1 cellular context compared by ENCODE assay signal in genomic region chr20:4068708-4069107, GRCh38.
TF ChIP-seq lines count a peak whose summit lies in the region.

No MANE protein-coding gene starts in this region.

TF ChIP-seq in K562, 482 proteins besides CTCF, POLR2A, EP300 and RAD21 (continued from another document):
- TF ChIP-seq, protein P1, sequence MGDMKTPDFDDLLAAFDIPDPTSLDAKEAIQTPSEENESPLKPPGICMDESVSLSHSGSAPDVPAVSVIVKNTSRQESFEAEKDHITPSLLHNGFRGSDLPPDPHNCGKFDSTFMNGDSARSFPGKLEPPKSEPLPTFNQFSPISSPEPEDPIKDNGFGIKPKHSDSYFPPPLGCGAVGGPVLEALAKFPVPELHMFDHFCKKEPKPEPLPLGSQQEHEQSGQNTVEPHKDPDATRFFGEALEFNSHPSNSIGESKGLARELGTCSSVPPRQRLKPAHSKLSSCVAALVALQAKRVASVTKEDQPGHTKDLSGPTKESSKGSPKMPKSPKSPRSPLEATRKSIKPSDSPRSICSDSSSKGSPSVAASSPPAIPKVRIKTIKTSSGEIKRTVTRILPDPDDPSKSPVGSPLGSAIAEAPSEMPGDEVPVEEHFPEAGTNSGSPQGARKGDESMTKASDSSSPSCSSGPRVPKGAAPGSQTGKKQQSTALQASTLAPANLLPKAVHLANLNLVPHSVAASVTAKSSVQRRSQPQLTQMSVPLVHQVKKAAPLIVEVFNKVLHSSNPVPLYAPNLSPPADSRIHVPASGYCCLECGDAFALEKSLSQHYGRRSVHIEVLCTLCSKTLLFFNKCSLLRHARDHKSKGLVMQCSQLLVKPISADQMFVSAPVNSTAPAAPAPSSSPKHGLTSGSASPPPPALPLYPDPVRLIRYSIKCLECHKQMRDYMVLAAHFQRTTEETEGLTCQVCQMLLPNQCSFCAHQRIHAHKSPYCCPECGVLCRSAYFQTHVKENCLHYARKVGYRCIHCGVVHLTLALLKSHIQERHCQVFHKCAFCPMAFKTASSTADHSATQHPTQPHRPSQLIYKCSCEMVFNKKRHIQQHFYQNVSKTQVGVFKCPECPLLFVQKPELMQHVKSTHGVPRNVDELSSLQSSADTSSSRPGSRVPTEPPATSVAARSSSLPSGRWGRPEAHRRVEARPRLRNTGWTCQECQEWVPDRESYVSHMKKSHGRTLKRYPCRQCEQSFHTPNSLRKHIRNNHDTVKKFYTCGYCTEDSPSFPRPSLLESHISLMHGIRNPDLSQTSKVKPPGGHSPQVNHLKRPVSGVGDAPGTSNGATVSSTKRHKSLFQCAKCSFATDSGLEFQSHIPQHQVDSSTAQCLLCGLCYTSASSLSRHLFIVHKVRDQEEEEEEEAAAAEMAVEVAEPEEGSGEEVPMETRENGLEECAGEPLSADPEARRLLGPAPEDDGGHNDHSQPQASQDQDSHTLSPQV (IDR thresholded peaks at IDR 0.05) = 0 out of 2 replicates have a peak, but pooled peaks have one; percentile 42
- TF ChIP-seq ZNF696 (CRISPR knock-in tag; conservative IDR thresholded peaks at IDR 0.05) (no peak), RB1 (IDR thresholded peaks at IDR 0.05; ENCODE audit: low read depth) (no peak), ZBTB7A (IDR thresholded peaks at IDR 0.05; ENCODE audit: borderline replicate concordance, control insufficient read depth, low read depth, low read length) (peak; percentile 76; the same call in 1 of the 2 replicates), MYC (IDR thresholded peaks at IDR 0.05; ENCODE audit: low read depth, low read length) (0 out of 2 replicates have a peak, but pooled peaks have one; percentile 15), MYC (CRISPR knock-in tag; IDR thresholded peaks at IDR 0.05; ENCODE audit: borderline replicate concordance, low read depth) (no peak), ZNF197 (CRISPR knock-in tag; IDR thresholded peaks at IDR 0.05; ENCODE audit: low read depth) (no peak), NFIC (IDR thresholded peaks at IDR 0.05) (peak; percentile 88), IFI16 (CRISPR knock-in tag; IDR thresholded peaks at IDR 0.05) (no peak), EGR1 (conservative IDR thresholded peaks at IDR 0.05) (peak; percentile 62), SOX6 (IDR thresholded peaks at IDR 0.05) (no peak), ELK1 (CRISPR knock-in tag; IDR thresholded peaks at IDR 0.05) (no peak), ZNF280B (CRISPR knock-in tag; IDR thresholded peaks at IDR 0.05) (no peak), ZNF175 (CRISPR knock-in tag; IDR thresholded peaks at IDR 0.05; ENCODE audit: low read depth) (no peak), POLR2G (IDR thresholded peaks at IDR 0.05; ENCODE audit: low read depth, low read length) (no peak), MBD2 (IDR thresholded peaks at IDR 0.05; ENCODE audit: borderline replicate concordance, low read depth) (no peak), ZNF174 (CRISPR knock-in tag; IDR thresholded peaks at IDR 0.05) (no peak), FOXA3 (CRISPR knock-in tag; conservative IDR thresholded peaks at IDR 0.05 in 1 of 2, IDR thresholded peaks at IDR 0.05 in 1 of 2) (no peak)
- TF ChIP-seq, protein P2, sequence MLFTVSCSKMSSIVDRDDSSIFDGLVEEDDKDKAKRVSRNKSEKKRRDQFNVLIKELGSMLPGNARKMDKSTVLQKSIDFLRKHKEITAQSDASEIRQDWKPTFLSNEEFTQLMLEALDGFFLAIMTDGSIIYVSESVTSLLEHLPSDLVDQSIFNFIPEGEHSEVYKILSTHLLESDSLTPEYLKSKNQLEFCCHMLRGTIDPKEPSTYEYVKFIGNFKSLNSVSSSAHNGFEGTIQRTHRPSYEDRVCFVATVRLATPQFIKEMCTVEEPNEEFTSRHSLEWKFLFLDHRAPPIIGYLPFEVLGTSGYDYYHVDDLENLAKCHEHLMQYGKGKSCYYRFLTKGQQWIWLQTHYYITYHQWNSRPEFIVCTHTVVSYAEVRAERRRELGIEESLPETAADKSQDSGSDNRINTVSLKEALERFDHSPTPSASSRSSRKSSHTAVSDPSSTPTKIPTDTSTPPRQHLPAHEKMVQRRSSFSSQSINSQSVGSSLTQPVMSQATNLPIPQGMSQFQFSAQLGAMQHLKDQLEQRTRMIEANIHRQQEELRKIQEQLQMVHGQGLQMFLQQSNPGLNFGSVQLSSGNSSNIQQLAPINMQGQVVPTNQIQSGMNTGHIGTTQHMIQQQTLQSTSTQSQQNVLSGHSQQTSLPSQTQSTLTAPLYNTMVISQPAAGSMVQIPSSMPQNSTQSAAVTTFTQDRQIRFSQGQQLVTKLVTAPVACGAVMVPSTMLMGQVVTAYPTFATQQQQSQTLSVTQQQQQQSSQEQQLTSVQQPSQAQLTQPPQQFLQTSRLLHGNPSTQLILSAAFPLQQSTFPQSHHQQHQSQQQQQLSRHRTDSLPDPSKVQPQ (CRISPR knock-in tag; IDR thresholded peaks at IDR 0.05; ENCODE audit: borderline replicate concordance) = no peak
- TF ChIP-seq, protein P3, sequence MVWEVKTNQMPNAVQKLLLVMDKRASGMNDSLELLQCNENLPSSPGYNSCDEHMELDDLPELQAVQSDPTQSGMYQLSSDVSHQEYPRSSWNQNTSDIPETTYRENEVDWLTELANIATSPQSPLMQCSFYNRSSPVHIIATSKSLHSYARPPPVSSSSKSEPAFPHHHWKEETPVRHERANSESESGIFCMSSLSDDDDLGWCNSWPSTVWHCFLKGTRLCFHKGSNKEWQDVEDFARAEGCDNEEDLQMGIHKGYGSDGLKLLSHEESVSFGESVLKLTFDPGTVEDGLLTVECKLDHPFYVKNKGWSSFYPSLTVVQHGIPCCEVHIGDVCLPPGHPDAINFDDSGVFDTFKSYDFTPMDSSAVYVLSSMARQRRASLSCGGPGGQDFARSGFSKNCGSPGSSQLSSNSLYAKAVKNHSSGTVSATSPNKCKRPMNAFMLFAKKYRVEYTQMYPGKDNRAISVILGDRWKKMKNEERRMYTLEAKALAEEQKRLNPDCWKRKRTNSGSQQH (CRISPR knock-in tag; IDR thresholded peaks at IDR 0.05) = no peak
- TF ChIP-seq, protein P4, sequence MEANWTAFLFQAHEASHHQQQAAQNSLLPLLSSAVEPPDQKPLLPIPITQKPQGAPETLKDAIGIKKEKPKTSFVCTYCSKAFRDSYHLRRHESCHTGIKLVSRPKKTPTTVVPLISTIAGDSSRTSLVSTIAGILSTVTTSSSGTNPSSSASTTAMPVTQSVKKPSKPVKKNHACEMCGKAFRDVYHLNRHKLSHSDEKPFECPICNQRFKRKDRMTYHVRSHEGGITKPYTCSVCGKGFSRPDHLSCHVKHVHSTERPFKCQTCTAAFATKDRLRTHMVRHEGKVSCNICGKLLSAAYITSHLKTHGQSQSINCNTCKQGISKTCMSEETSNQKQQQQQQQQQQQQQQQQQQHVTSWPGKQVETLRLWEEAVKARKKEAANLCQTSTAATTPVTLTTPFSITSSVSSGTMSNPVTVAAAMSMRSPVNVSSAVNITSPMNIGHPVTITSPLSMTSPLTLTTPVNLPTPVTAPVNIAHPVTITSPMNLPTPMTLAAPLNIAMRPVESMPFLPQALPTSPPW (CRISPR knock-in tag; IDR thresholded peaks at IDR 0.05) = peak; percentile 51
- TF ChIP-seq, protein P5, sequence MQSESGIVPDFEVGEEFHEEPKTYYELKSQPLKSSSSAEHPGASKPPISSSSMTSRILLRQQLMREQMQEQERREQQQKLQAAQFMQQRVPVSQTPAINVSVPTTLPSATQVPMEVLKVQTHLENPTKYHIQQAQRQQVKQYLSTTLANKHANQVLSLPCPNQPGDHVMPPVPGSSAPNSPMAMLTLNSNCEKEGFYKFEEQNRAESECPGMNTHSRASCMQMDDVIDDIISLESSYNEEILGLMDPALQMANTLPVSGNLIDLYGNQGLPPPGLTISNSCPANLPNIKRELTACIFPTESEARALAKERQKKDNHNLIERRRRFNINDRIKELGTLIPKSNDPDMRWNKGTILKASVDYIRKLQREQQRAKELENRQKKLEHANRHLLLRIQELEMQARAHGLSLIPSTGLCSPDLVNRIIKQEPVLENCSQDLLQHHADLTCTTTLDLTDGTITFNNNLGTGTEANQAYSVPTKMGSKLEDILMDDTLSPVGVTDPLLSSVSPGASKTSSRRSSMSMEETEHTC (IDR thresholded peaks at IDR 0.05) = no peak
TF ChIP-seq in K562: peak in this region for 10.
